ENCODE assay signal across 8 cellular contexts in the genomic region with DNA sequence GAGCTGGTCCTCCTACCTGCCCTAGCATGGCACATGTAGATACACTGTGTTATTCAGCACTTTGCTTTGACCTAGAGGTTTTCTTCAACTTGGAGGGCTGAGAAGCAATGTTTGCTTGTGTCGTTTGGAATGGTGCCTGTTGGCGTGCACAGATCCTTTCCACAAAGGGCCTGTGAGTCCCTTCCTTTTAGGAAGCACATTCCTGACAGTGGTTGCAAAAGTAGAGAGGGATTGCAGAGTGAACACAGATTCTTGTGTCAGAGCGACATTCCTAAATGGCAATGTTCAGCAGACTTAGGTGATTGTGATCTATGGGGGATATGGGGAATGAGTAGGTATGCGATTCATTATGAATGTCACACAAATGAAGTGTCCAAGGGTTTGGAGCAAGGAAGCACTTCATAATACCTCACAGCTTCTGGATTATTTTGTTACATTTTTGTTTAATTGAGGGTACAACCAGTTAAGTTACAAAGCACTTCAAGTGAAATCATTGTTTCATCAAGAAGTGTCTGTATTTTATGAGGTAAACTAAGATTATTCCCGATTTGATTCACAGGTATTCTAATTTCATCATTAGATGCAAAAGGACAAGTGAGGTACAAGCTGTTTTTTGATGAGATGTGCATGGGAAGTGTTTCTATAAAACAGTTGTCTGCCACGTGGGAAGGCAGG. TPM values are rescaled to one million over a fixed set of nuclear protein-coding genes. Genes with fewer than 3 reads are reported as not detected.
DNase-seq lines count a peak whose midpoint lies in the region; ATAC-seq and TF ChIP-seq lines count a peak whose summit lies in the region.

No MANE protein-coding gene starts in this region.

- CTCF ChIA-PET in CD4-positive, alpha-beta memory T cell (lab: Charles Lee; ENCODE audit: partially characterized antibody), result interaction anchor here (0.7 to 1.9 kb wide), 4 partner anchors 12 to 120 kb away, joined by 3 to 7 read pairs (median 4); no protein-coding TSS in a partner anchor
- CTCF ChIA-PET in PC-3 (lab: Charles Lee), result interaction anchor here (0.7 to 1.0 kb wide), 2 partner anchors 40 to 43 kb away, joined by 4 read pairs; no protein-coding TSS in a partner anchor

- no peak overlapping the region for H4K8ac ChIP-seq in neuronal stem cell (ENCODE audit: low read depth, low read length)

- no peaks in the 10 kb centered on the region for H3K27me3 ChIP-seq in CD4-positive, alpha-beta memory T cell (ENCODE audit: insufficient read depth, low read length)
- no peaks in the 10 kb centered on the region for H3K27me3 ChIP-seq in PC-3 (ENCODE audit: low read length)
- H3K27me3 ChIP-seq in esophagus muscularis mucosa, result no peaks in the 10 kb centered on the region
- peaks cover 0 to 47% (median 7%) of the 10 kb centered on the region in 3 experiments for H3K27me3 ChIP-seq in neuronal stem cell (ENCODE audit: control insufficient read depth in 3 of 3, insufficient read depth in 3 of 3, low read depth in 1 of 3, low read length in 3 of 3)

- peak overlapping the region; percentile 95 to 100 (median 99) for H3K4me3 Mint-ChIP-seq in CD4-positive, alpha-beta memory T cell

- TF ChIP-seq EP300 in esophagus muscularis mucosa (IDR thresholded peaks at IDR 0.05), result no peak

- no peaks in the 10 kb centered on the region for H3K79me1 ChIP-seq in neuronal stem cell (ENCODE audit: low read depth, low read length)

- H3K79me2 ChIP-seq in PC-3 (ENCODE audit: low read length), result peaks cover 30% of the 10 kb centered on the region

- no peak overlapping the region for H4K91ac ChIP-seq in neuronal stem cell (ENCODE audit: low read depth, low read length, poor library complexity)

- H3K4me1 Mint-ChIP-seq in CD4-positive, alpha-beta memory T cell, result peaks cover 18 to 33% (median 23%) of the 10 kb centered on the region in 4 donors

- intact Hi-C loops in CD4-positive, alpha-beta memory T cell (cut with micrococcal nuclease), result loop anchor here (5.0 kb wide), 1 partner anchor 124 kb away; a partner anchor contains a TSS
- intact Hi-C loops in PC-3 (cut with micrococcal nuclease) (loop anchor here (5.0 to 10.0 kb wide), 2 partner anchors 124 to 242 kb away; a partner anchor contains a TSS), esophagus muscularis mucosa (cut with DNase I) (loop anchor here (5.0 to 10.0 kb wide), 3 partner anchors 62 to 124 kb away; a partner anchor contains a TSS)

- peaks cover 24% of the 10 kb centered on the region for H3K4me1 ChIP-seq in CD4-positive, alpha-beta memory T cell (ENCODE audit: insufficient read depth, low read length)
- H3K4me1 ChIP-seq in PC-3 (ENCODE audit: insufficient read depth, low read length) (peaks cover 42% of the 10 kb centered on the region), esophagus muscularis mucosa (peaks cover 19 to 45% (median 42%) of the 10 kb centered on the region in 4 donors), neuronal stem cell (ENCODE audit: control insufficient read depth in 2 of 2, insufficient read depth in 1 of 2, low read depth in 1 of 2, low read length in 2 of 2) (peaks cover 0 to 5% of the 10 kb centered on the region in 2 donors)

- no peaks in the 10 kb centered on the region for H3K36me3 ChIP-seq in CD4-positive, alpha-beta memory T cell (ENCODE audit: insufficient read depth, low read length)
- no peaks in the 10 kb centered on the region for H3K36me3 ChIP-seq in PC-3 (ENCODE audit: low read depth, low read length)
- no peaks in the 10 kb centered on the region for H3K36me3 ChIP-seq in esophagus muscularis mucosa
- H3K36me3 ChIP-seq in neuronal stem cell (replicated peaks in 1 of 2; ENCODE audit: control insufficient read depth in 2 of 2, insufficient read depth in 2 of 2, low read length in 2 of 2), result no peaks in the 10 kb centered on the region

- peaks cover 4 to 6% of the 10 kb centered on the region in 2 donors for H3K36me3 Mint-ChIP-seq in CD4-positive, alpha-beta memory T cell

- H3K27ac Mint-ChIP-seq in CD4-positive, alpha-beta memory T cell, result peak overlapping the region in 6 of 7 donors; percentile 80 to 92 (median 88)

- H3K27me3 Mint-ChIP-seq in CD4-positive, alpha-beta memory T cell, result peaks cover 0 to 3% of the 10 kb centered on the region in 2 donors

- TF ChIP-seq POLR2A in esophagus muscularis mucosa (IDR thresholded peaks at IDR 0.05; ENCODE audit: low read depth), result no peak

- H2BK15ac ChIP-seq in neuronal stem cell (ENCODE audit: low read length), result no peak overlapping the region

- H3K14ac ChIP-seq in neuronal stem cell (ENCODE audit: low read length), result no peak overlapping the region

- no peaks in the 10 kb centered on the region for H3K9me2 ChIP-seq in PC-3 (replicated peaks; ENCODE audit: low read length)

- ATAC-seq in PC-3 (no peak), HG03442 (IDR thresholded peaks at IDR 0.05; ENCODE audit: unreplicated experiment) (no peak), GM18517 (IDR thresholded peaks at IDR 0.05; ENCODE audit: unreplicated experiment) (no peak), GM21360 (IDR thresholded peaks at IDR 0.05; ENCODE audit: unreplicated experiment) (no peak)

- H4K20me1 ChIP-seq in PC-3 (ENCODE audit: low read length), result no peaks in the 10 kb centered on the region

- H3K18ac ChIP-seq in neuronal stem cell (ENCODE audit: low read length), result no peak overlapping the region

- no TSS peak for BruUV-seq in PC-3 (replicated peaks; lab: Mats Ljungman, UMichigan)

- no peaks in the 10 kb centered on the region for H3K9me3 Mint-ChIP-seq in CD4-positive, alpha-beta memory T cell

- H3K4me3 ChIP-seq in CD4-positive, alpha-beta memory T cell (ENCODE audit: low read length in 2 of 2), result peak overlapping the region in 1 of 2 donors; percentile 95
- peak overlapping the region; percentile 78; the same call in 1 of the 2 replicates for H3K4me3 ChIP-seq in PC-3 (ENCODE audit: low read length)
- peak overlapping the region; percentile 53 to 73 (median 62) for H3K4me3 ChIP-seq in esophagus muscularis mucosa
- H3K4me3 ChIP-seq in neuronal stem cell (ENCODE audit: low read length in 2 of 2), result peak overlapping the region in 1 of 2 donors; percentile 47

- no peak overlapping the region for H2BK5ac ChIP-seq in neuronal stem cell (ENCODE audit: low read length)

- peak overlapping the region; percentile 94 for H2AFZ ChIP-seq in PC-3 (ENCODE audit: low read length)
- peak overlapping the region; percentile 92 for H2AFZ ChIP-seq in neuronal stem cell (ENCODE audit: low read length)

- H3F3A ChIP-seq in PC-3 (ENCODE audit: low read length, unreplicated experiment), result no peaks in the 10 kb centered on the region

- H3K4me2 ChIP-seq in PC-3 (ENCODE audit: low read length) (peak overlapping the region; percentile 90), neuronal stem cell (ENCODE audit: insufficient read depth, low read length, poor library complexity, severe bottlenecking) (peak overlapping the region; percentile 80)

- no peak overlapping the region for H2BK12ac ChIP-seq in neuronal stem cell (ENCODE audit: low read length)

- peak overlapping the region; percentile 62 for H3K9ac ChIP-seq in PC-3 (ENCODE audit: low read length)
- no peak overlapping the region for H3K9ac ChIP-seq in neuronal stem cell (ENCODE audit: low read depth, low read length, poor library complexity)

- no peak overlapping the region for H3K27ac ChIP-seq in CD4-positive, alpha-beta memory T cell (ENCODE audit: low read depth, low read length)
- H3K27ac ChIP-seq in PC-3 (ENCODE audit: low read length) (peak overlapping the region; percentile 43), esophagus muscularis mucosa (replicated peaks in 1 of 4) (peak overlapping the region; percentile 63 to 82 (median 72)), neuronal stem cell (replicated peaks; ENCODE audit: low read length) (no peak overlapping the region)

- H3K9me3 ChIP-seq in CD4-positive, alpha-beta memory T cell (ENCODE audit: control insufficient read depth in 1 of 2, low read length in 2 of 2), result no peaks in the 10 kb centered on the region
- no peaks in the 10 kb centered on the region for H3K9me3 ChIP-seq in PC-3 (ENCODE audit: low read length)
- no peaks in the 10 kb centered on the region for H3K9me3 ChIP-seq in esophagus muscularis mucosa
- no peaks in the 10 kb centered on the region for H3K9me3 ChIP-seq in neuronal stem cell (replicated peaks in 1 of 2; ENCODE audit: control insufficient read depth in 2 of 2, insufficient read depth in 1 of 2, low read depth in 1 of 2, low read length in 2 of 2)

- no peak overlapping the region for H2BK120ac ChIP-seq in neuronal stem cell (ENCODE audit: low read depth, low read length)

- H3K23ac ChIP-seq in neuronal stem cell (ENCODE audit: low read depth, low read length, poor library complexity), result no peak overlapping the region

- WGBS in esophagus muscularis mucosa, result 42% methylated on average over 6 of the region's 6 CpGs
- no CpG with 5 or more reads among the region's 6 CpGs for WGBS in neuronal stem cell (ENCODE audit: extremely low coverage in 2 of 2, insufficient read length in 2 of 2, insufficient replicate concordance in 1 of 2), 2 donors

- H3K4ac ChIP-seq in neuronal stem cell (ENCODE audit: low read length), result no peak overlapping the region

- DNase-seq in CD4-positive, alpha-beta memory T cell, result no peak
- DNase-seq in PC-3 (no peak), esophagus muscularis mucosa (ENCODE audit: extremely low spot score) (no peak), neuronal stem cell (ENCODE audit: low spot score) (peak; percentile 14), nucleus accumbens (lab: John Stamatoyannopoulos, UW) (no peak)

- TF ChIP-seq CTCF in PC-3 (conservative IDR thresholded peaks at IDR 0.05; ENCODE audit: low read depth, low read length) (no peak), esophagus muscularis mucosa (IDR thresholded peaks at IDR 0.05) (no peak)

- no peak overlapping the region for H2AK5ac ChIP-seq in neuronal stem cell (ENCODE audit: low read depth, low read length)

- POLR2A ChIA-PET in CD4-positive, alpha-beta memory T cell (lab: Charles Lee; ENCODE audit: partially characterized antibody), result interaction anchor here (0.5 to 1.5 kb wide), 5 partner anchors 11 to 231 kb away, joined by 3 to 11 read pairs (median 4); a partner anchor contains a TSS
- POLR2A ChIA-PET in PC-3 (lab: Charles Lee; ENCODE audit: unreplicated experiment), result interaction anchor here (0.6 to 1.2 kb wide), 3 partner anchors 39 to 142 kb away, joined by 3 to 5 read pairs (median 3); a partner anchor contains a TSS

RNA-seq across cellular contexts. Expression of a gene that starts 0.7 kb away (rescaled TPM):
- 1 to 10 TPM; 3.2 to 5.8 TPM for total RNA-seq in CD4-positive, alpha-beta memory T cell
- 1 to 10 TPM in 1 of 2 donors, under 1 TPM in 1; 0.93 to 3.1 TPM for polyA plus RNA-seq in CD4-positive, alpha-beta memory T cell
- total RNA-seq in PC-3 (2014; rRNA removed) (4.6 and 7.8 TPM in 2 replicates), esophagus muscularis mucosa (10 to 100 TPM in 3 of 4 donors, 1 to 10 TPM in 1; 6.6 to 20.0 (median 12.1) TPM)
- 0.10 TPM for polyA plus RNA-seq in neuronal stem cell (2013, experiment 1 of 2)
- polyA plus RNA-seq in neuronal stem cell (2013, experiment 2 of 2), result 0.11 TPM

Comparison
In these comparisons a context has a peak if more than half of its experiments do, and no peak if none do; other contexts are left out.
1. H3K27ac ChIP-seq: peak in PC-3 (single experiment) and esophagus muscularis mucosa (4 of 4); none in CD4-positive, alpha-beta memory T cell (single experiment) and neuronal stem cell (single experiment).